8 cellular contexts compared by ENCODE assay signal in genomic region chr15:63600646-63601025, GRCh38. TPM values are rescaled to one million over a fixed set of nuclear protein-coding genes. Genes with fewer than 3 reads are reported as not detected.
A peak's percentile ranks its signal among the peaks of the same experiment; 100 is the strongest.
DNase-seq lines count a peak whose midpoint lies in the region; ATAC-seq and TF ChIP-seq lines count a peak whose summit lies in the region.

No MANE protein-coding gene starts in this region.

- H3K9me3 Mint-ChIP-seq in neural crest cell = no peaks in the 10 kb centered on the region
- no peaks in the 10 kb centered on the region for H3K9me3 Mint-ChIP-seq in stimulated activated naive CD8-positive, alpha-beta T cell treated with anti-CD3 and anti-CD28 coated beads, Interleukin-15, amount 100 ng/mL, for 72 hours

- peak overlapping the region; percentile 92 for H3K4me3 Mint-ChIP-seq in neural crest cell
- H3K4me3 Mint-ChIP-seq in stimulated activated naive CD8-positive, alpha-beta T cell treated with anti-CD3 and anti-CD28 coated beads, Interleukin-15, amount 100 ng/mL, for 72 hours = peak overlapping the region; percentile 93 to 95

- TF ChIP-seq CTCF in RWPE1 (conservative IDR thresholded peaks at IDR 0.05; ENCODE audit: low read depth) (peak; percentile 39; the same call in 1 of the 2 replicates), neural crest cell (conservative IDR thresholded peaks at IDR 0.05) (no peak)

- no peak overlapping the region for H3K27ac Mint-ChIP-seq in neural crest cell (ENCODE audit: unreplicated experiment)
- H3K27ac Mint-ChIP-seq in stimulated activated naive CD8-positive, alpha-beta T cell treated with anti-CD3 and anti-CD28 coated beads, Interleukin-15, amount 100 ng/mL, for 72 hours = peak overlapping the region; percentile 86 to 98

- peak; percentile 64 for ATAC-seq in GM21786 (IDR thresholded peaks at IDR 0.05; ENCODE audit: unreplicated experiment)
- ATAC-seq in stimulated activated naive CD8-positive, alpha-beta T cell treated with anti-CD3 and anti-CD28 coated beads, Interleukin-15, amount 100 ng/mL, for 72 hours = peak; percentile 87

- POLR2A ChIA-PET in RWPE1 (lab: Yijun Ruan, JAX; ENCODE audit: low non-redundant PET) = interaction anchor here (0.6 kb wide), 1 partner anchor 322 kb away, joined by 3 read pairs; no protein-coding TSS in a partner anchor

- DNase-seq in EH (ENCODE audit: low read depth) (peak; percentile 92), KG1 (lab: John Stamatoyannopoulos, UW) (peak; percentile 79), RWPE1 (ENCODE audit: low spot score) (peak; percentile 87), fibroblast of the conjunctiva (ENCODE audit: low read depth) (peak; percentile 82), neural crest cell (ENCODE audit: low read depth, low spot score) (peak; percentile 74)
- peak; percentile 88 for DNase-seq in activated T-helper 9 cell treated with anti-CD3 and anti-CD28 coated beads, Interleukin-2, amount 50 U/mL, for 16 hours (ENCODE audit: low read depth)
- DNase-seq in stimulated activated naive CD8-positive, alpha-beta T cell treated with anti-CD3 and anti-CD28 coated beads, Interleukin-15, amount 100 ng/mL, for 72 hours = peak; percentile 93 to 94

- H3K36me3 Mint-ChIP-seq in neural crest cell (ENCODE audit: low read depth) = peaks cover 4% of the 10 kb centered on the region

- CTCF ChIA-PET in RWPE1 (lab: Yijun Ruan, JAX) = interaction anchor here (1.1 to 2.1 kb wide), 3 partner anchors 11 to 134 kb away, joined by 3 to 21 read pairs (median 3); no protein-coding TSS in a partner anchor

- H3K27ac ChIP-seq in RWPE1 = peak overlapping the region; percentile 83

- peaks cover 11% of the 10 kb centered on the region for H3K27me3 Mint-ChIP-seq in neural crest cell (ENCODE audit: low read depth)
- no peaks in the 10 kb centered on the region for H3K27me3 Mint-ChIP-seq in stimulated activated naive CD8-positive, alpha-beta T cell treated with anti-CD3 and anti-CD28 coated beads, Interleukin-15, amount 100 ng/mL, for 72 hours

- H3K4me1 Mint-ChIP-seq in neural crest cell = peaks cover 44% of the 10 kb centered on the region
- peaks cover 70% of the 10 kb centered on the region for H3K4me1 Mint-ChIP-seq in stimulated activated naive CD8-positive, alpha-beta T cell treated with anti-CD3 and anti-CD28 coated beads, Interleukin-15, amount 100 ng/mL, for 72 hours

RNA-seq across cellular contexts. Expression of gene FBXL22, which starts 3.4 kb away (rescaled TPM):
- total RNA-seq in neural crest cell = 0.93 and 1.0 TPM in 2 replicates

Comparison
In these comparisons a context has a peak if more than half of its experiments do, and no peak if none do; other contexts are left out.
1. Peak in every context shown above with its lines: DNase-seq, ATAC-seq and H3K27ac ChIP-seq.